In genomic region chr19:5112175-5112574, GRCh38 we compare ENCODE assay signal across 19 cellular contexts.
A peak's percentile ranks its signal among the peaks of the same experiment; 100 is the strongest.
DNase-seq lines count a peak whose midpoint lies in the region; ATAC-seq and TF ChIP-seq lines count a peak whose summit lies in the region.
"Had no signal": no experiment of that assay in that cellular context is flagged by ENCODE, and none has a peak within 500 bp of the region (broad histone marks: within the 10 kb centered on the region; RNA-seq: fewer than 3 reads in every experiment).

No MANE protein-coding gene starts in this region.

- H3K4me1 ChIP-seq in HUES6 (ENCODE audit: control insufficient read depth, insufficient read depth, low read length): peaks cover 37% of the 10 kb centered on the region
- H3K4me1 ChIP-seq in adrenal gland (replicated peaks in 1 of 2): peaks cover 17 to 25% of the 10 kb centered on the region in 2 donors
- peaks cover 21% of the 10 kb centered on the region for H3K4me1 ChIP-seq in iPS-20b (ENCODE audit: insufficient read depth, low read length)
- peaks cover 22% of the 10 kb centered on the region for H3K4me1 ChIP-seq in smooth muscle cell (ENCODE audit: low read depth)
- H3K4me1 ChIP-seq: Caco-2 had no signal

- H2AFZ ChIP-seq in smooth muscle cell (ENCODE audit: low read depth): no peak overlapping the region

- H3K4me2 ChIP-seq in smooth muscle cell: no peak overlapping the region

- no peaks in the 10 kb centered on the region for H3K27me3 Mint-ChIP-seq in activated naive CD4-positive, alpha-beta T cell treated with anti-CD3 and anti-CD28 coated beads for 36 hours (ENCODE audit: low read depth)
- H3K27me3 Mint-ChIP-seq: B cell; CD4-positive, CD25-positive, alpha-beta regulatory T cell; IgD-negative memory B cell; T-cell had no signal

- H3K79me2 ChIP-seq in smooth muscle cell (ENCODE audit: low read depth): no peaks in the 10 kb centered on the region

- H3K36me3 ChIP-seq in HUES6 (ENCODE audit: control insufficient read depth, insufficient read depth, low read length) (peaks cover 9% of the 10 kb centered on the region), adrenal gland (replicated peaks in 1 of 2) (peaks cover 0 to 4% of the 10 kb centered on the region in 2 donors), iPS-20b (ENCODE audit: insufficient read depth, low read depth, low read length) (0 out of 2 replicates have a peak, but pooled peaks cover 3% of the 10 kb centered on the region), smooth muscle cell (ENCODE audit: low read depth) (no peaks in the 10 kb centered on the region)

- no peak overlapping the region for H3K27ac Mint-ChIP-seq in activated naive CD4-positive, alpha-beta T cell treated with anti-CD3 and anti-CD28 coated beads for 36 hours
- H3K27ac Mint-ChIP-seq: B cell, IgD-negative memory B cell, T-cell had no signal

- H3K4me1 Mint-ChIP-seq in activated naive CD4-positive, alpha-beta T cell treated with anti-CD3 and anti-CD28 coated beads for 36 hours (ENCODE audit: low read depth): no peaks in the 10 kb centered on the region
- H3K4me1 Mint-ChIP-seq: CD4-positive, CD25-positive, alpha-beta regulatory T cell; T-cell had no signal

- H3K4me3 Mint-ChIP-seq in activated naive CD4-positive, alpha-beta T cell treated with anti-CD3 and anti-CD28 coated beads for 36 hours: no peak overlapping the region
- H3K4me3 Mint-ChIP-seq: B cell; CD4-positive, CD25-positive, alpha-beta regulatory T cell; IgD-negative memory B cell; T-cell had no signal

- no peaks in the 10 kb centered on the region for H3F3A ChIP-seq in smooth muscle cell (ENCODE audit: low read depth)

- H3K9ac ChIP-seq in HUES6 (ENCODE audit: low read length) (peak overlapping the region; percentile 7), iPS-20b (ENCODE audit: low read depth, low read length) (peak overlapping the region; percentile 51; the same call in 1 of the 2 replicates), smooth muscle cell (ENCODE audit: low read depth) (no peak overlapping the region)

- H3K9me3 Mint-ChIP-seq in activated naive CD4-positive, alpha-beta T cell treated with anti-CD3 and anti-CD28 coated beads for 36 hours: peaks cover 4% of the 10 kb centered on the region
- H3K9me3 Mint-ChIP-seq: CD4-positive, CD25-positive, alpha-beta regulatory T cell; IgD-negative memory B cell had no signal

- peaks cover 5% of the 10 kb centered on the region; the same call in 1 of the 2 replicates for H3K9me3 ChIP-seq in HUES6 (ENCODE audit: control insufficient read depth, insufficient read depth, low read depth, low read length)
- no peaks in the 10 kb centered on the region for H3K9me3 ChIP-seq in adrenal gland (replicated peaks in 1 of 3)
- no peaks in the 10 kb centered on the region for H3K9me3 ChIP-seq in iPS-20b (ENCODE audit: insufficient read depth, low read depth, low read length)
- no peaks in the 10 kb centered on the region for H3K9me3 ChIP-seq in smooth muscle cell (replicated peaks; ENCODE audit: low read depth)

- H4K20me1 ChIP-seq in smooth muscle cell (ENCODE audit: low read depth): peaks cover 53% of the 10 kb centered on the region

- DNase-seq in adrenal gland (peak in 4 of 7 donors; percentile 42 to 63 (median 58)), smooth muscle cell (lab: John Stamatoyannopoulos, UW; ENCODE audit: unreplicated experiment) (no peak), NCI-H510A (lab: John Stamatoyannopoulos, UW) (no peak)
- no peak for DNase-seq in activated naive CD4-positive, alpha-beta T cell treated with anti-CD3 and anti-CD28 coated beads for 36 hours
- DNase-seq: Caco-2; CD4-positive, CD25-positive, alpha-beta regulatory T cell; DMS153; EL; Kasumi-1; MM.1S; NCI-H1105; NCI-H1694 treated with DMSO at 0.1 percent for 48 hours; NCI-H774; T-cell had no signal

- CTCF ChIA-PET in activated naive CD4-positive, alpha-beta T cell treated with anti-CD3 and anti-CD28 coated beads for 36 hours (lab: Charles Lee): no interaction called here

- intact Hi-C loops in adrenal gland (cut with DNase I): no loop called here
- intact Hi-C loops in activated naive CD4-positive, alpha-beta T cell treated with anti-CD3 and anti-CD28 coated beads for 36 hours (cut with micrococcal nuclease): no loop called here

- H3K27ac ChIP-seq in HUES6 (ENCODE audit: low read depth, low read length) (peak overlapping the region; percentile 51; the same call in 1 of the 2 replicates), adrenal gland (peak overlapping the region in 2 of 5 donors; percentile 60 to 66), iPS-20b (ENCODE audit: low read length) (no peak overlapping the region), smooth muscle cell (ENCODE audit: low read depth) (peak overlapping the region; percentile 70)

- TF ChIP-seq CTCF in adrenal gland (IDR thresholded peaks at IDR 0.05): no peak
- no peak for TF ChIP-seq CTCF in smooth muscle cell (IDR thresholded peaks at IDR 0.05; ENCODE audit: borderline replicate concordance, insufficient read depth, poor library complexity, severe bottlenecking)

- peaks cover 14% of the 10 kb centered on the region for H3K36me3 Mint-ChIP-seq in activated naive CD4-positive, alpha-beta T cell treated with anti-CD3 and anti-CD28 coated beads for 36 hours (ENCODE audit: low read depth)

- no peak for ATAC-seq in GM19463 (IDR thresholded peaks at IDR 0.05; ENCODE audit: unreplicated experiment)
- ATAC-seq: T-cell had no signal

- no peak for TF ChIP-seq POLR2A in adrenal gland (IDR thresholded peaks at IDR 0.05)

- no peak overlapping the region for H3K4me3 ChIP-seq in HUES6 (ENCODE audit: low read depth, low read length)
- no peak overlapping the region for H3K4me3 ChIP-seq in adrenal gland
- H3K4me3 ChIP-seq in iPS-20b (ENCODE audit: low read length): no peak overlapping the region
- no peak overlapping the region for H3K4me3 ChIP-seq in smooth muscle cell

- 39 to 73% (median 47%) methylated on average over 2 to 6 of the region's 6 CpGs for WGBS in adrenal gland, 4 donors
- 82% methylated on average over 6 of the region's 6 CpGs for WGBS in smooth muscle cell (ENCODE audit: low lambda C conversion rate)

- H3K27me3 ChIP-seq in HUES6 (ENCODE audit: control insufficient read depth, insufficient read depth, low read length): no peaks in the 10 kb centered on the region
- no peaks in the 10 kb centered on the region for H3K27me3 ChIP-seq in adrenal gland
- no peaks in the 10 kb centered on the region for H3K27me3 ChIP-seq in iPS-20b (ENCODE audit: insufficient read depth, low read length)
- H3K27me3 ChIP-seq in smooth muscle cell (ENCODE audit: low read depth): no peaks in the 10 kb centered on the region

Comparison
In these comparisons a context has a peak if more than half of its experiments do, and no peak if none do; other contexts are left out.
1. DNase-seq: peak in adrenal gland (4 of 7); none in smooth muscle cell (single experiment), NCI-H510A (single experiment) and activated naive CD4-positive, alpha-beta T cell treated with anti-CD3 and anti-CD28 coated beads for 36 hours (single experiment).